17 cellular contexts compared by ENCODE assay signal in the genomic region with DNA sequence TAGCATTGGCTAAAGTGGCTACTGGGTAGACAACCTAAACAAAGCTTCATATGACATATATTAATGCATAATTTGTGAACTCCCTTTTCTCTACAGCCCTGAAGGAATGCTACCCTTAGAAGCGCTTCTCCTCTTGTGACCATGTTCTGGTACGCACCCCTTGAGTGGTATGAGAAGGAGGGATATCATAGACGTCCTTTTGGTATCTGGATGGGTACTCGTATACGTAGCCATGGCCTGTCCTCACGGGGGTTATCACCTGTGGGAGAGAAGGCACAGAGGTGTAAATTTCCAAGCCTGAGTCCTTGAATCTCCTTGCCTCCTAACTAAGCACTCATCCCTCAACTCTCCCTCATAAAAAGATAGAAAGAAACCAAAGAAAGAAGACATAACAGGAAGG.
"Had no signal": no experiment of that assay in that cellular context is flagged by ENCODE, and none has a peak within 500 bp of the region (broad histone marks: within the 10 kb centered on the region; RNA-seq: fewer than 3 reads in every experiment).

No MANE protein-coding gene starts in this region.

- H3K27me3 ChIP-seq: gastroesophageal sphincter, neutrophil, right atrium auricular region, spleen, suprapubic skin had no signal

- H3K27ac ChIP-seq: epithelial cell of prostate, neutrophil, suprapubic skin had no signal

- H3K4me3 ChIP-seq: gastroesophageal sphincter, right atrium auricular region, spleen, suprapubic skin had no signal

- H3K4me2 ChIP-seq: SK-N-SH had no signal

- ATAC-seq: gastroesophageal sphincter, left ventricle myocardium superior had no signal

- H3K9me3 ChIP-seq: gastroesophageal sphincter, neutrophil, right atrium auricular region, SK-N-SH, spleen, suprapubic skin had no signal

- DNase-seq: activated CD4-positive, CD25-positive, alpha-beta regulatory T cell; activated T-cell treated with anti-CD3 and anti-CD28 coated beads, Interleukin-2, amount 50 U/mL, for 48 hours; caudate nucleus; cortex of kidney; effector CD8-positive, alpha-beta T cell; kidney; left ventricle myocardium superior; midbrain; SK-N-SH; spleen; stimulated activated CD4-positive, alpha-beta T cell treated with anti-CD3 and anti-CD28 coated beads, Interleukin-1b, Interleukin-23, amount 100 ng/mL, for 48 hours; stimulated activated naive CD4-positive, alpha-beta T cell treated with Interleukin-2 at 50 U/mL for 16 hours had no signal
